Comparison of ENCODE assay signal across 2 cellular contexts in genomic region chr10:74816824-74817498, GRCh38.
TF ChIP-seq lines count a peak whose summit lies in the region.

No MANE protein-coding gene starts in this region.

TF ChIP-seq in Ishikawa, 13 proteins besides CTCF, POLR2A, EP300 and RAD21 (continued from another document):
- peak; percentile 2; the same call in 1 of the 2 replicates for TF ChIP-seq USF1 (IDR thresholded peaks at IDR 0.05)

TF ChIP-seq in GM23338, 12 proteins besides CTCF, POLR2A, EP300 and RAD21 (continued from another document):
- TF ChIP-seq EZH2 (IDR thresholded peaks at IDR 0.05; ENCODE audit: low read depth, unreplicated experiment): no peak
- no peak for TF ChIP-seq JUNB (IDR thresholded peaks at IDR 0.05; ENCODE audit: unreplicated experiment)
- no peak for TF ChIP-seq NANOG (IDR thresholded peaks at IDR 0.05; ENCODE audit: borderline replicate concordance)
- TF ChIP-seq ZNF462 (CRISPR knock-in tag; IDR thresholded peaks at IDR 0.05): no peak
- no peak for TF ChIP-seq ZNF114 (CRISPR knock-in tag; IDR thresholded peaks at IDR 0.05)
- no peak for TF ChIP-seq REST (IDR thresholded peaks at IDR 0.05; ENCODE audit: unreplicated experiment)
- TF ChIP-seq ZNF331 (CRISPR knock-in tag; IDR thresholded peaks at IDR 0.05; ENCODE audit: low read depth): no peak
- TF ChIP-seq ETS1 (IDR thresholded peaks at IDR 0.05): no peak
- no peak for TF ChIP-seq EZH2phosphoT487 (IDR thresholded peaks at IDR 0.05; ENCODE audit: unreplicated experiment)
- TF ChIP-seq CREB1 (CRISPR knock-in tag; IDR thresholded peaks at IDR 0.05; ENCODE audit: low read depth): no peak
TF ChIP-seq in GM23338: peak in this region for 0.
